8 cellular contexts compared by ENCODE assay signal in genomic region chr4:26860922-26861433, GRCh38. TPM values are rescaled to one million over a fixed set of nuclear protein-coding genes. Genes with fewer than 3 reads are reported as not detected.
DNase-seq lines count a peak whose midpoint lies in the region; ATAC-seq, FAIRE-seq and TF ChIP-seq lines count a peak whose summit lies in the region.

No MANE protein-coding gene starts in this region.

- CTCF ChIA-PET in Calu3 (lab: Charles Lee), result interaction anchor here (0.6 kb wide), 3 partner anchors 8 to 540 kb away, joined by 3 to 5 read pairs (median 3); no protein-coding TSS in a partner anchor

- H3K4me1 ChIP-seq in astrocyte (ENCODE audit: insufficient read depth, low read length) (peaks cover 23% of the 10 kb centered on the region), iPS-15b (ENCODE audit: control insufficient read depth, insufficient read depth, low read length) (peaks cover 15% of the 10 kb centered on the region)

- peak overlapping the region; percentile 98 for H3K4me2 ChIP-seq in astrocyte (ENCODE audit: low read length)

- H3K9me3 Mint-ChIP-seq in Calu3 (ENCODE audit: low read depth, unreplicated experiment), result no peaks in the 10 kb centered on the region
- no peaks in the 10 kb centered on the region for H3K9me3 Mint-ChIP-seq in astrocyte (ENCODE audit: unreplicated experiment)

- no peaks in the 10 kb centered on the region for H3K27me3 ChIP-seq in astrocyte (ENCODE audit: insufficient read depth, low read length)
- H3K27me3 ChIP-seq in iPS-15b (ENCODE audit: control insufficient read depth, insufficient read depth, low read length), result peaks cover 31% of the 10 kb centered on the region

- H3K27ac ChIP-seq in astrocyte (ENCODE audit: low read depth, low read length), result peak overlapping the region; percentile 62
- H3K27ac ChIP-seq in skin epidermis, result peak overlapping the region; percentile 86 to 99 (median 94)

- no peaks in the 10 kb centered on the region for H3K36me3 ChIP-seq in astrocyte (ENCODE audit: insufficient read depth, low read length)
- no peaks in the 10 kb centered on the region for H3K36me3 ChIP-seq in iPS-15b (ENCODE audit: control insufficient read depth, insufficient read depth, low read length)

- peaks cover 44% of the 10 kb centered on the region for H3K79me2 ChIP-seq in astrocyte (ENCODE audit: insufficient read depth, low read length)

- peaks cover 15% of the 10 kb centered on the region for H4K20me1 ChIP-seq in astrocyte (ENCODE audit: insufficient read depth, low read length)

- peaks cover 42% of the 10 kb centered on the region for H3K36me3 Mint-ChIP-seq in Calu3 (ENCODE audit: insufficient read depth, unreplicated experiment)
- H3K36me3 Mint-ChIP-seq in astrocyte (ENCODE audit: low read depth, unreplicated experiment), result no peaks in the 10 kb centered on the region

- H3K4me3 ChIP-seq in astrocyte (ENCODE audit: insufficient read depth, low read depth, low read length) (peak overlapping the region; percentile 77), iPS-15b (ENCODE audit: low read depth, low read length) (peak overlapping the region; percentile 74), skin epidermis (peak overlapping the region; percentile 70 to 98 (median 92))

- H3K27ac Mint-ChIP-seq in Calu3 (ENCODE audit: unreplicated experiment) (peak overlapping the region; percentile 80), astrocyte (ENCODE audit: unreplicated experiment) (no peak overlapping the region)

- DNase-seq in Calu3 (peak; percentile 42), HK-2 (ENCODE audit: unreplicated experiment) (peak; percentile 73), T-helper 9 cell (peak; percentile 39), astrocyte (ENCODE audit: low read depth) (peak; percentile 41), MV-4-11 (lab: John Stamatoyannopoulos, UW) (no peak)

- H3K4me3 Mint-ChIP-seq in Calu3 (ENCODE audit: low read depth, unreplicated experiment), result peak overlapping the region; percentile 80
- H3K4me3 Mint-ChIP-seq in astrocyte (ENCODE audit: unreplicated experiment), result peak overlapping the region; percentile 82

- BruUV-seq in Calu3 (replicated peaks; lab: Mats Ljungman, UMichigan), result no TSS peak

- peaks cover 24% of the 10 kb centered on the region for H3K4me1 Mint-ChIP-seq in Calu3 (ENCODE audit: low read depth, unreplicated experiment)
- H3K4me1 Mint-ChIP-seq in astrocyte (ENCODE audit: low read depth, unreplicated experiment), result peaks cover 18% of the 10 kb centered on the region

- intact Hi-C loops in Calu3 (cut with micrococcal nuclease; ENCODE audit: unreplicated experiment), result no loop called here

- FAIRE-seq in astrocyte (lab: Jason Lieb, UNC), result no peak

- H3K9ac ChIP-seq in astrocyte (ENCODE audit: low read length) (peak overlapping the region; percentile 82), iPS-15b (ENCODE audit: low read depth, low read length) (no peak overlapping the region)

- peak overlapping the region; percentile 55 for H2AFZ ChIP-seq in astrocyte (ENCODE audit: low read depth, low read length)

- peak; percentile 25 for ATAC-seq in GM21381 (IDR thresholded peaks at IDR 0.05; ENCODE audit: unreplicated experiment)

- TF ChIP-seq CTCF in Calu3 (IDR thresholded peaks at IDR 0.05; ENCODE audit: unreplicated experiment), result no peak
- TF ChIP-seq CTCF in astrocyte (IDR thresholded peaks at IDR 0.05; ENCODE audit: insufficient read depth, low read depth, low read length), result no peak

- H3K9me3 ChIP-seq in astrocyte (ENCODE audit: insufficient read depth, low read depth, low read length) (no peaks in the 10 kb centered on the region), iPS-15b (ENCODE audit: control insufficient read depth, insufficient read depth, low read length) (no peaks in the 10 kb centered on the region)

- H3K27me3 Mint-ChIP-seq in Calu3 (ENCODE audit: unreplicated experiment) (no peaks in the 10 kb centered on the region), astrocyte (ENCODE audit: low read depth, unreplicated experiment) (no peaks in the 10 kb centered on the region)

RNA-seq across cellular contexts. Expression of gene STIM2, which starts 0.3 kb away (rescaled TPM):
- 24.2 and 31.0 TPM in 2 replicates for total RNA-seq in Calu3 (2022)
- total RNA-seq in astrocyte, result 17.8 and 18.4 TPM in 2 replicates
